24 cellular contexts compared by ENCODE assay signal in the genomic region with DNA sequence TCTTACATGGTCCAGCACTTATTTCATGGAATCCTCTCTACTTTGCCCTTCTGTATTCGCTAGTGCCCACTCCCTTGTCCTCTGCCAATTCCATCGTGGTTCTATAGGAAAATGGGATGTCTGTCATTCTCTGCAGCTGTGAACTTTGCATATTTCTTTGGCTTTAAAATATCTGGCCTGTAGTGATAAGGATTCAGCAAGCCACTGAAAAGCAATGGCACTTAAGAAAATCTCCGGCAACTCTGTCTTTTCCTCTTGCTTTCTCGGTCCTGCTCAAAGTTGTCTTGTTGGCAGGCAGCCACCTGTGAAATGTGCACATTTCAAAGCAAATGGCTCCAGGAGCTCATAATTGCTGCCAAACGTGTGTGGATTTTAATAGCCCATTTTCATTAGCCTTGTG.
DNase-seq lines count a peak whose midpoint lies in the region; ATAC-seq, FAIRE-seq and TF ChIP-seq lines count a peak whose summit lies in the region.
"Had no signal": no experiment of that assay in that cellular context is flagged by ENCODE, and none has a peak within 500 bp of the region (broad histone marks: within the 10 kb centered on the region; RNA-seq: fewer than 3 reads in every experiment).

No MANE protein-coding gene starts in this region.

- FAIRE-seq in K562 (lab: Jason Lieb, UNC) = peak; percentile 35
- FAIRE-seq: endothelial cell of umbilical vein, frontal cortex, RCC 7860 had no signal

- in situ Hi-C loops in K562 (cut with MboI) = no loop called here

- H4K20me1 ChIP-seq in K562 (replicated peaks; ENCODE audit: control insufficient read depth, insufficient read depth, low read length) = no peaks in the 10 kb centered on the region
- H4K20me1 ChIP-seq: BLaER1 had no signal

- TF ChIP-seq EP300 in K562 (IDR thresholded peaks at IDR 0.05; ENCODE audit: low read length) = no peak

- DNase-seq in DMS79 treated with DMSO at 0.1 percent for 48 hours (lab: John Stamatoyannopoulos, UW) (peak; percentile 58), NCI-H1105 (lab: John Stamatoyannopoulos, UW) (peak; percentile 86), NCI-H526 treated with DMSO at 0.1 percent for 48 hours (lab: John Stamatoyannopoulos, UW) (peak; percentile 21), K562 (ENCODE audit: extremely low read depth in 1 of 4, low spot score in 3 of 4) (peak in 2 of 4 experiments; percentile 32 to 69), psoas muscle (no peak), midbrain (lab: John Stamatoyannopoulos, UW) (no peak), GM10248 (ENCODE audit: extremely low spot score) (no peak)
- DNase-seq: activated CD4-positive, alpha-beta T cell treated with anti-CD3 and anti-CD28 coated beads for 48 hours; DND-41; heart right ventricle; mucosa of descending colon; MV-4-11; NCI-H510A treated with DMSO at 0.1 percent for 48 hours; SIG-M5; stimulated activated CD4-positive, alpha-beta T cell treated with anti-CD3 and anti-CD28 coated beads, Interleukin-15, amount 100 ng/mL, for 24 hours; stimulated activated CD4-positive, alpha-beta T cell treated with anti-CD3 and anti-CD28 coated beads, Interleukin-4, amount 100 ng/mL, for 4 hours; trophoblast cell had no signal

- 1% methylated on average over 5 of the region's 5 CpGs for WGBS in K562 (ENCODE audit: insufficient coverage, low coverage, missing lambda C conversion rate)
- WGBS in psoas muscle, 3 donors = 31 to 50% (median 33%) methylated on average over 5 of the region's 5 CpGs

- TF ChIP-seq RAD21 in K562 (CRISPR knock-in tag; conservative IDR thresholded peaks at IDR 0.05 in 1 of 2, IDR thresholded peaks at IDR 0.05 in 1 of 2) = no peak

- no peak for TF ChIP-seq POLR2A in K562 (conservative IDR thresholded peaks at IDR 0.05)

- H3K36me3 ChIP-seq in K562 (ENCODE audit: control insufficient read depth, insufficient read depth, low read length) (no peaks in the 10 kb centered on the region), psoas muscle (ENCODE audit: insufficient read depth in 1 of 2, low read depth in 1 of 2) (no peaks in the 10 kb centered on the region)
- H3K36me3 ChIP-seq: BLaER1, heart right ventricle had no signal

- H3K4me2 ChIP-seq in K562 (ENCODE audit: insufficient read depth, low read length) = peak overlapping the region; percentile 54
- H3K4me2 ChIP-seq: BLaER1 had no signal

- no peak overlapping the region; a peak in 1 of 4 replicates for H3K9ac ChIP-seq in K562 (ENCODE audit: insufficient read depth in 1 of 2, low read depth in 2 of 2, low read length in 2 of 2)
- H3K9ac ChIP-seq: BLaER1 had no signal

- POLR2A ChIA-PET in K562 (lab: Yijun Ruan, JAX) (interaction anchor here (0.7 to 1.0 kb wide), 2 partner anchors 250 to 388 kb away, joined by 3 to 4 read pairs; no protein-coding TSS in a partner anchor), GM10248 (lab: Yijun Ruan, JAX) (no interaction called here)

- BruUV-seq in K562 (replicated peaks; lab: Mats Ljungman, UMichigan) = no TSS peak

- TF ChIP-seq CTCF in K562 (IDR thresholded peaks at IDR 0.05 in 2 of 3, conservative IDR thresholded peaks at IDR 0.05 in 1 of 3; ENCODE audit: insufficient read depth in 2 of 3, low read depth in 1 of 3, low read length in 3 of 3) = no peak
- no peak for TF ChIP-seq CTCF in psoas muscle (IDR thresholded peaks at IDR 0.05)
- no peak for TF ChIP-seq CTCF in GM10248 (IDR thresholded peaks at IDR 0.05; ENCODE audit: control extremely low read depth, extremely low read depth, low read depth, missing control alignments)

- no peaks in the 10 kb centered on the region for H3K9me1 ChIP-seq in K562 (ENCODE audit: control insufficient read depth, insufficient read depth, low read length)

- no peak overlapping the region for H3K4me3 ChIP-seq in K562
- H3K4me3 ChIP-seq in psoas muscle = no peak overlapping the region
- H3K4me3 ChIP-seq: BLaER1, heart right ventricle, lung, mucosa of descending colon had no signal

- H3K79me2 ChIP-seq in K562 (ENCODE audit: control insufficient read depth, insufficient read depth, low read length) = no peaks in the 10 kb centered on the region

- ATAC-seq in K562 (peak; percentile 64), psoas muscle (no peak)
- ATAC-seq: activated T-helper 17 cell treated with anti-CD3 and anti-CD28 coated beads, Interleukin-2, amount 50 U/mL, for 72 hours; HCT116; heart right ventricle; mucosa of descending colon had no signal

- H3K27ac ChIP-seq in K562 (ENCODE audit: extremely low read depth, low read depth, low read length) = peak overlapping the region; percentile 39; the same call in 2 of the 3 replicates
- H3K27ac ChIP-seq in psoas muscle = no peak overlapping the region
- H3K27ac ChIP-seq: BLaER1, heart right ventricle had no signal

- peak overlapping the region; percentile 57 for H2AFZ ChIP-seq in K562 (ENCODE audit: low read depth, low read length)

- H3K9me3 ChIP-seq in K562 (replicated peaks; ENCODE audit: control insufficient read depth, insufficient read depth, low read depth, low read length) (no peaks in the 10 kb centered on the region), psoas muscle (no peaks in the 10 kb centered on the region)
- H3K9me3 ChIP-seq: BLaER1, mucosa of descending colon had no signal

- H3K27me3 ChIP-seq in K562 (ENCODE audit: control insufficient read depth in 2 of 2, insufficient read depth in 2 of 2, low read length in 2 of 2) = no peaks in the 10 kb centered on the region
- no peaks in the 10 kb centered on the region for H3K27me3 ChIP-seq in psoas muscle (ENCODE audit: insufficient read depth in 3 of 3, low read length in 2 of 3)
- H3K27me3 ChIP-seq: BLaER1 had no signal

- CTCF ChIA-PET in K562 (lab: Yijun Ruan, JAX; ENCODE audit: low intra/inter-chr PET ratio) (no interaction called here), GM10248 (lab: Yijun Ruan, JAX) (no interaction called here)

- H3K4me1 ChIP-seq in K562 (replicated peaks in 1 of 2; ENCODE audit: control insufficient read depth in 2 of 2, insufficient read depth in 2 of 2, low read length in 2 of 2) (peaks cover 0 to 14% of the 10 kb centered on the region in 2 experiments; a peak in 2 of 5 replicates), psoas muscle (no peaks in the 10 kb centered on the region)
- H3K4me1 ChIP-seq: BLaER1, heart right ventricle had no signal

- intact Hi-C loops in K562 (cut with micrococcal nuclease) (no loop called here), psoas muscle (cut with DNase I) (no loop called here)

TF ChIP-seq in K562, 482 proteins besides CTCF, POLR2A, EP300 and RAD21 (continues in another document):
- TF ChIP-seq CBX5 (IDR thresholded peaks at IDR 0.05; ENCODE audit: borderline replicate concordance, low read depth) = no peak
- no peak for TF ChIP-seq SMARCC2 (IDR thresholded peaks at IDR 0.05; ENCODE audit: low read depth)
- TF ChIP-seq CHCHD3 (CRISPR knock-in tag; IDR thresholded peaks at IDR 0.05) = no peak
- no peak for TF ChIP-seq SP1 (CRISPR knock-in tag; IDR thresholded peaks at IDR 0.05)
- TF ChIP-seq ZKSCAN8 (CRISPR knock-in tag; IDR thresholded peaks at IDR 0.05) = no peak
- no peak for TF ChIP-seq ZNF644 (tag; IDR thresholded peaks at IDR 0.05; ENCODE audit: low read depth)
- TF ChIP-seq, protein P1, sequence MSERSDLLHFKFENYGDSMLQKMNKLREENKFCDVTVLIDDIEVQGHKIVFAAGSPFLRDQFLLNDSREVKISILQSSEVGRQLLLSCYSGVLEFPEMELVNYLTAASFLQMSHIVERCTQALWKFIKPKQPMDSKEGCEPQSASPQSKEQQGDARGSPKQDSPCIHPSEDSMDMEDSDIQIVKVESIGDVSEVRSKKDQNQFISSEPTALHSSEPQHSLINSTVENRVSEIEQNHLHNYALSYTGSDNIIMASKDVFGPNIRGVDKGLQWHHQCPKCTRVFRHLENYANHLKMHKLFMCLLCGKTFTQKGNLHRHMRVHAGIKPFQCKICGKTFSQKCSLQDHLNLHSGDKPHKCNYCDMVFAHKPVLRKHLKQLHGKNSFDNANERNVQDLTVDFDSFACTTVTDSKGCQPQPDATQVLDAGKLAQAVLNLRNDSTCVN (CRISPR knock-in tag; IDR thresholded peaks at IDR 0.05) = no peak
- 0 out of 2 replicates have a peak, but pooled peaks have one; percentile 22 for TF ChIP-seq GATA2 (CRISPR knock-in tag; IDR thresholded peaks at IDR 0.05)
- no peak for TF ChIP-seq HMGXB4 (CRISPR knock-in tag; IDR thresholded peaks at IDR 0.05)
- peak; percentile 85 for TF ChIP-seq NFIC (IDR thresholded peaks at IDR 0.05)
- no peak for TF ChIP-seq POLR2G (IDR thresholded peaks at IDR 0.05; ENCODE audit: low read depth, low read length)
- TF ChIP-seq ZNF696 (CRISPR knock-in tag; conservative IDR thresholded peaks at IDR 0.05) = no peak
- TF ChIP-seq TARDBP (IDR thresholded peaks at IDR 0.05) = no peak
- TF ChIP-seq SMARCE1 (IDR thresholded peaks at IDR 0.05) = no peak
- no peak for TF ChIP-seq ZEB2 (IDR thresholded peaks at IDR 0.05)
- no peak for TF ChIP-seq HOMEZ (CRISPR knock-in tag; IDR thresholded peaks at IDR 0.05)
- TF ChIP-seq SIX5 (IDR thresholded peaks at IDR 0.05; ENCODE audit: borderline replicate concordance in 1 of 2, insufficient read depth in 1 of 2, low read depth in 1 of 2, low read length in 2 of 2) = no peak
- TF ChIP-seq FOXP1 (CRISPR knock-in tag; IDR thresholded peaks at IDR 0.05) = no peak
- no peak for TF ChIP-seq ZSCAN29 (IDR thresholded peaks at IDR 0.05)

Comparison
In these comparisons a context has a peak if more than half of its experiments do, and no peak if none do; other contexts are left out.
1. DNase-seq: peak in DMS79 treated with DMSO at 0.1 percent for 48 hours (single experiment), NCI-H1105 (single experiment) and NCI-H526 treated with DMSO at 0.1 percent for 48 hours (single experiment); none in psoas muscle (0 of 2), midbrain (single experiment) and GM10248 (single experiment).